In the genomic region with DNA sequence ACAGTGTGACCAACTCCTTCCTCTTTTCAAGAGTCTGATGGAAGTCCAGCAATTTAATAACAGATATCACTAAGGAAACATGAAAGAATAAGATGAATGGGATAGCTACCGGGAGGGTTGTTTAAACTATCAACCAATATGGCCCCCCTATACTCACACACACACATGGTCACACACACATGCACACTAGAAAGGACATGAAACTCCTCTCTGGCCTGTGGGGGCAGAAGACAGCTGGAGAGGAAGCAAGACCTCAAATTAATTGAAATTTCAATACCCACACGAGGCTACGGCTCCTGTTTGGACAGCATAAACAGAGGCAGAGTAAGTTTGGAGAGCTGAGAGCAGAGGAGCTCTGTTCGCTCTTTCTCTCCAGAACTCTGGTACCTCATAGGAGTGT, we compare ENCODE assay signal across 18 cellular contexts. TPM values are rescaled to one million over a fixed set of nuclear protein-coding genes. Genes with fewer than 3 reads are reported as not detected.
DNase-seq lines count a peak whose midpoint lies in the region; ATAC-seq and TF ChIP-seq lines count a peak whose summit lies in the region.
"Had no signal": no experiment of that assay in that cellular context is flagged by ENCODE, and none has a peak within 500 bp of the region (broad histone marks: within the 10 kb centered on the region; RNA-seq: fewer than 3 reads in every experiment).

No MANE protein-coding gene starts in this region.

- H3K4me1 Mint-ChIP-seq in activated CD8-positive, alpha-beta memory T cell treated with anti-CD3 and anti-CD28 coated beads, Interleukin-2, amount 10 ng/mL, durations not matched to agents 7 days and 5 days = peaks cover 15% of the 10 kb centered on the region
- H3K4me1 Mint-ChIP-seq in activated T-helper 17 cell treated with anti-CD3 and anti-CD28 coated beads, Interleukin-2, amount 50 U/mL, for 72 hours = peaks cover 28% of the 10 kb centered on the region
- H3K4me1 Mint-ChIP-seq in stimulated activated naive B cell treated with anti-CD40 and anti-IgM and Interleukin-4, amounts not matched to agents 10 μg/mL and 1 μg/mL and 100 μg/mL, for 72 hours = peaks cover 11 to 13% of the 10 kb centered on the region in 2 donors

- no peak overlapping the region for H3K27ac ChIP-seq in substantia nigra (ENCODE audit: low read depth, low read length, poor library complexity, severe bottlenecking)
- H3K27ac ChIP-seq: right lobe of liver had no signal

- TF ChIP-seq CTCF in NB4 (IDR thresholded peaks at IDR 0.05; ENCODE audit: low read depth, low read length) = no peak

- peaks cover 2% of the 10 kb centered on the region for H3K36me3 Mint-ChIP-seq in activated CD8-positive, alpha-beta memory T cell treated with anti-CD3 and anti-CD28 coated beads, Interleukin-2, amount 10 ng/mL, durations not matched to agents 7 days and 5 days
- no peaks in the 10 kb centered on the region for H3K36me3 Mint-ChIP-seq in activated T-helper 17 cell treated with anti-CD3 and anti-CD28 coated beads, Interleukin-2, amount 50 U/mL, for 72 hours (ENCODE audit: low read depth)
- peaks cover 0 to 2% of the 10 kb centered on the region in 2 donors for H3K36me3 Mint-ChIP-seq in stimulated activated naive B cell treated with anti-CD40 and anti-IgM and Interleukin-4, amounts not matched to agents 10 μg/mL and 1 μg/mL and 100 μg/mL, for 72 hours

- peaks cover 15% of the 10 kb centered on the region for H3K27me3 Mint-ChIP-seq in activated CD8-positive, alpha-beta memory T cell treated with anti-CD3 and anti-CD28 coated beads, Interleukin-2, amount 10 ng/mL, durations not matched to agents 7 days and 5 days
- no peaks in the 10 kb centered on the region for H3K27me3 Mint-ChIP-seq in activated T-helper 17 cell treated with anti-CD3 and anti-CD28 coated beads, Interleukin-2, amount 50 U/mL, for 72 hours
- H3K27me3 Mint-ChIP-seq in stimulated activated naive B cell treated with anti-CD40 and anti-IgM and Interleukin-4, amounts not matched to agents 10 μg/mL and 1 μg/mL and 100 μg/mL, for 72 hours = peaks cover 4 to 11% of the 10 kb centered on the region in 2 donors
- H3K27me3 Mint-ChIP-seq: activated T-cell treated with anti-CD3 and anti-CD28 coated beads, Interleukin-2, amount 50 U/mL, for 24 hours had no signal

- no peak overlapping the region for H3K4me3 ChIP-seq in NB4 (ENCODE audit: low read depth, low read length)
- H3K4me3 ChIP-seq: right lobe of liver had no signal

- ATAC-seq in activated CD8-positive, alpha-beta memory T cell treated with anti-CD3 and anti-CD28 coated beads, Interleukin-2, amount 10 ng/mL, durations not matched to agents 7 days and 5 days = no peak
- ATAC-seq in activated T-helper 17 cell treated with anti-CD3 and anti-CD28 coated beads, Interleukin-2, amount 50 U/mL, for 72 hours (replicated peaks) = no peak
- peak; percentile 52 to 60 for ATAC-seq in stimulated activated naive B cell treated with anti-CD40 and anti-IgM and Interleukin-4, amounts not matched to agents 10 μg/mL and 1 μg/mL and 100 μg/mL, for 72 hours (replicated peaks)

- TF ChIP-seq POLR2A in NB4 (IDR thresholded peaks at IDR 0.05; ENCODE audit: extremely low read depth, insufficient read length) = no peak

- no peak overlapping the region for H3K27ac Mint-ChIP-seq in activated CD8-positive, alpha-beta memory T cell treated with anti-CD3 and anti-CD28 coated beads, Interleukin-2, amount 10 ng/mL, durations not matched to agents 7 days and 5 days
- peak overlapping the region; percentile 86 for H3K27ac Mint-ChIP-seq in activated T-helper 17 cell treated with anti-CD3 and anti-CD28 coated beads, Interleukin-2, amount 50 U/mL, for 72 hours
- no peak overlapping the region for H3K27ac Mint-ChIP-seq in stimulated activated naive B cell treated with anti-CD40 and anti-IgM and Interleukin-4, amounts not matched to agents 10 μg/mL and 1 μg/mL and 100 μg/mL, for 72 hours
- H3K27ac Mint-ChIP-seq: nephron progenitor cell had no signal

- DNase-seq in activated CD8-positive, alpha-beta memory T cell treated with anti-CD3 and anti-CD28 coated beads, Interleukin-2, amount 10 ng/mL, durations not matched to agents 7 days and 5 days = peak; percentile 27
- DNase-seq in activated CD8-positive, alpha-beta memory T cell treated with anti-CD3 and anti-CD28 coated beads, Interleukin-2, amount 50 U/mL, for 48 hours = no peak
- peak; percentile 25 for DNase-seq in NB4 (ENCODE audit: low read depth)
- DNase-seq in stimulated activated naive B cell treated with anti-CD40 and anti-IgM and Interleukin-4, amounts not matched to agents 10 μg/mL and 1 μg/mL and 100 μg/mL, for 72 hours = no peak
- DNase-seq in middle frontal gyrus (ENCODE audit: extremely low spot score, low spot score) = no peak
- DNase-seq in iPS-NIHi7 (ENCODE audit: extremely low spot score) = no peak
- DNase-seq in substantia nigra (lab: John Stamatoyannopoulos, UW) = no peak
- DNase-seq: activated CD4-positive, alpha-beta T cell treated with anti-CD3 and anti-CD28 coated beads, Interleukin-2, amount 50 U/mL, for 4 hours; activated T-cell treated with anti-CD3 and anti-CD28 coated beads, Interleukin-2, amount 50 U/mL, for 24 hours; cerebellar nuclear complex; effector CD4-positive, alpha-beta T cell; GDM1; NCI-H1092; NCI-H524 treated with DMSO at 0.1 percent for 48 hours had no signal

- H3K4me3 Mint-ChIP-seq in activated CD8-positive, alpha-beta memory T cell treated with anti-CD3 and anti-CD28 coated beads, Interleukin-2, amount 10 ng/mL, durations not matched to agents 7 days and 5 days = no peak overlapping the region
- peak overlapping the region; percentile 68 for H3K4me3 Mint-ChIP-seq in activated T-helper 17 cell treated with anti-CD3 and anti-CD28 coated beads, Interleukin-2, amount 50 U/mL, for 72 hours
- H3K4me3 Mint-ChIP-seq in stimulated activated naive B cell treated with anti-CD40 and anti-IgM and Interleukin-4, amounts not matched to agents 10 μg/mL and 1 μg/mL and 100 μg/mL, for 72 hours = no peak overlapping the region
- H3K4me3 Mint-ChIP-seq: activated T-cell treated with anti-CD3 and anti-CD28 coated beads, Interleukin-2, amount 50 U/mL, for 24 hours; nephron progenitor cell had no signal

- CTCF ChIA-PET in activated CD8-positive, alpha-beta memory T cell treated with anti-CD3 and anti-CD28 coated beads, Interleukin-2, amount 10 ng/mL, durations not matched to agents 7 days and 5 days (lab: Charles Lee) = interaction anchor here (1.0 to 2.9 kb wide), 4 partner anchors 13 to 151 kb away, joined by 3 to 18 read pairs (median 3); no protein-coding TSS in a partner anchor

- H3K9me3 Mint-ChIP-seq in activated CD8-positive, alpha-beta memory T cell treated with anti-CD3 and anti-CD28 coated beads, Interleukin-2, amount 10 ng/mL, durations not matched to agents 7 days and 5 days (ENCODE audit: low read depth) = no peaks in the 10 kb centered on the region
- H3K9me3 Mint-ChIP-seq in activated T-helper 17 cell treated with anti-CD3 and anti-CD28 coated beads, Interleukin-2, amount 50 U/mL, for 72 hours = peaks cover 3% of the 10 kb centered on the region
- H3K9me3 Mint-ChIP-seq in stimulated activated naive B cell treated with anti-CD40 and anti-IgM and Interleukin-4, amounts not matched to agents 10 μg/mL and 1 μg/mL and 100 μg/mL, for 72 hours = peaks cover 4 to 10% of the 10 kb centered on the region in 2 donors

RNA-seq across cellular contexts. Expression of a gene that starts 34.7 kb away (rescaled TPM):
- total RNA-seq in activated CD8-positive, alpha-beta memory T cell treated with anti-CD3 and anti-CD28 coated beads, Interleukin-2, amount 10 ng/mL, durations not matched to agents 7 days and 5 days = under 1 TPM in 1 of 2 experiments, not detected in 1; 0.16 TPM
- under 1 TPM; 0.11 to 0.26 TPM for total RNA-seq in activated T-helper 17 cell treated with anti-CD3 and anti-CD28 coated beads, Interleukin-2, amount 50 U/mL, for 72 hours
- total RNA-seq: HT-29 had no signal

Comparison
In these comparisons a context has a peak if more than half of its experiments do, and no peak if none do; other contexts are left out.
1. DNase-seq: peak in activated CD8-positive, alpha-beta memory T cell treated with anti-CD3 and anti-CD28 coated beads, Interleukin-2, amount 10 ng/mL, durations not matched to agents 7 days and 5 days (single experiment) and NB4 (single experiment); none in activated CD8-positive, alpha-beta memory T cell treated with anti-CD3 and anti-CD28 coated beads, Interleukin-2, amount 50 U/mL, for 48 hours (single experiment), stimulated activated naive B cell treated with anti-CD40 and anti-IgM and Interleukin-4, amounts not matched to agents 10 μg/mL and 1 μg/mL and 100 μg/mL, for 72 hours (single experiment), middle frontal gyrus (single experiment), iPS-NIHi7 (single experiment) and substantia nigra (0 of 49).
2. ATAC-seq: peak in stimulated activated naive B cell treated with anti-CD40 and anti-IgM and Interleukin-4, amounts not matched to agents 10 μg/mL and 1 μg/mL and 100 μg/mL, for 72 hours (2 of 2); none in activated CD8-positive, alpha-beta memory T cell treated with anti-CD3 and anti-CD28 coated beads, Interleukin-2, amount 10 ng/mL, durations not matched to agents 7 days and 5 days (single experiment) and activated T-helper 17 cell treated with anti-CD3 and anti-CD28 coated beads, Interleukin-2, amount 50 U/mL, for 72 hours (single experiment).